Comparison of ENCODE assay signal across 7 cellular contexts in genomic region chr6:26126394-26127221, GRCh38. TPM values are rescaled to one million over a fixed set of nuclear protein-coding genes. Genes with fewer than 3 reads are reported as not detected.
DNase-seq lines count a peak whose midpoint lies in the region; ATAC-seq and TF ChIP-seq lines count a peak whose summit lies in the region.

No MANE protein-coding gene starts in this region.

- H4K20me1 ChIP-seq in HCT116 (ENCODE audit: insufficient read depth) (no peaks in the 10 kb centered on the region), SU-DHL-6 (ENCODE audit: low read depth, low read length) (no peaks in the 10 kb centered on the region)

- no peak for ATAC-seq in HCT116
- ATAC-seq in GM18861 (IDR thresholded peaks at IDR 0.05; ENCODE audit: unreplicated experiment), result no peak

- no peaks in the 10 kb centered on the region for H3K9me3 ChIP-seq in HCT116 (ENCODE audit: control insufficient read depth in 1 of 2, insufficient read depth in 1 of 2, low read depth in 1 of 2, low read length in 2 of 2)
- H3K9me3 ChIP-seq in SU-DHL-6 (ENCODE audit: insufficient read depth, low read length), result no peaks in the 10 kb centered on the region
- H3K9me3 ChIP-seq in skeletal muscle tissue (ENCODE audit: control insufficient read depth in 3 of 3, low read length in 3 of 3), result no peaks in the 10 kb centered on the region

- H3K27me3 ChIP-seq in HCT116 (ENCODE audit: insufficient read depth, low read length) (no peaks in the 10 kb centered on the region), SU-DHL-6 (ENCODE audit: low read length) (no peaks in the 10 kb centered on the region), skeletal muscle tissue (ENCODE audit: control insufficient read depth in 3 of 3, insufficient read depth in 3 of 3, low read length in 3 of 3) (no peaks in the 10 kb centered on the region)

- no peak for DNase-seq in HCT116 (ENCODE audit: low read depth, low spot score)
- no peak for DNase-seq in foreskin fibroblast
- DNase-seq in NCI-H2107 (lab: John Stamatoyannopoulos, UW), result no peak
- DNase-seq in cerebellum (ENCODE audit: low spot score), result no peak

- intact Hi-C loops in HCT116 (cut with micrococcal nuclease), result no loop called here

- TF ChIP-seq POLR2A in HCT116 (IDR thresholded peaks at IDR 0.05; ENCODE audit: borderline replicate concordance, extremely low read depth, insufficient read depth, insufficient read length), result no peak

- peaks cover 40% of the 10 kb centered on the region for H3F3A ChIP-seq in SU-DHL-6 (ENCODE audit: insufficient read depth)

- H3K9me2 ChIP-seq in HCT116 (ENCODE audit: insufficient read depth) (no peaks in the 10 kb centered on the region), SU-DHL-6 (replicated peaks; ENCODE audit: insufficient read depth, low read length) (no peaks in the 10 kb centered on the region)

- no peak for TF ChIP-seq CTCF in HCT116 (IDR thresholded peaks at IDR 0.05 in 2 of 3, conservative IDR thresholded peaks at IDR 0.05 in 1 of 3; ENCODE audit: borderline replicate concordance in 1 of 3, insufficient read depth in 1 of 3, low read depth in 2 of 3, low read length in 2 of 3)
- TF ChIP-seq CTCF in SU-DHL-6 (IDR thresholded peaks at IDR 0.05; ENCODE audit: insufficient read depth, low read length, poor library complexity, severe bottlenecking), result no peak
- no peak for TF ChIP-seq CTCF in foreskin fibroblast (IDR thresholded peaks at IDR 0.05; ENCODE audit: low read depth, low read length)

- H3K27ac ChIP-seq in HCT116 (ENCODE audit: low read depth, low read length) (peak overlapping the region; percentile 99), SU-DHL-6 (ENCODE audit: low read depth, low read length) (peak overlapping the region; percentile 94), skeletal muscle tissue (ENCODE audit: low read depth, low read length) (peak overlapping the region; percentile 98)

- TF ChIP-seq RAD21 in HCT116 (IDR thresholded peaks at IDR 0.05; ENCODE audit: low read depth), result no peak

- H3K36me3 ChIP-seq in HCT116 (ENCODE audit: control insufficient read depth in 1 of 2, insufficient read depth in 2 of 2, low read length in 2 of 2) (no peaks in the 10 kb centered on the region; a peak in 1 of 4 replicates), SU-DHL-6 (ENCODE audit: low read length) (no peaks in the 10 kb centered on the region), skeletal muscle tissue (ENCODE audit: control insufficient read depth in 3 of 3, insufficient read depth in 3 of 3, low read length in 3 of 3) (peaks cover 2 to 18% (median 13%) of the 10 kb centered on the region in 3 donors)

- POLR2A ChIA-PET in HCT116 (lab: Charles Lee), result interaction anchor here (0.5 to 7.0 kb wide), 14 partner anchors 8 to 106 kb away, joined by 3 to 571 read pairs (median 47); a partner anchor contains a TSS

- RAD21 ChIA-PET in HCT116 (lab: Charles Lee; ENCODE audit: low non-redundant PET in 1 of 2, low total read pairs in 2 of 2, uncharacterized antibody in 2 of 2, unreplicated experiment in 2 of 2), result interaction anchor here in 1 of 2 experiments (0.6 kb wide), 1 partner anchor 30 kb away, joined by 3 read pairs; no protein-coding TSS in a partner anchor

- H2AFZ ChIP-seq in HCT116 (ENCODE audit: low read depth, low read length, poor library complexity, severe bottlenecking) (no peak overlapping the region), SU-DHL-6 (ENCODE audit: low read depth, low read length, severe bottlenecking) (no peak overlapping the region)

- H3K79me2 ChIP-seq in HCT116 (ENCODE audit: insufficient read depth, low read length) (peaks cover 23% of the 10 kb centered on the region), SU-DHL-6 (ENCODE audit: insufficient read depth, low read length) (no peaks in the 10 kb centered on the region)

- CTCF ChIA-PET in HCT116 (lab: Charles Lee), result no interaction called here

- peaks cover 16 to 51% of the 10 kb centered on the region in 2 experiments for H3K4me1 ChIP-seq in HCT116 (ENCODE audit: control insufficient read depth in 1 of 2, insufficient read depth in 2 of 2, low read length in 2 of 2)
- peaks cover 7 to 36% (median 14%) of the 10 kb centered on the region in 3 donors for H3K4me1 ChIP-seq in skeletal muscle tissue (ENCODE audit: control insufficient read depth in 3 of 3, insufficient read depth in 3 of 3, low read length in 3 of 3)

- H3K4me2 ChIP-seq in HCT116 (ENCODE audit: low read length) (peak overlapping the region; percentile 82), SU-DHL-6 (ENCODE audit: low read depth, low read length, poor library complexity, severe bottlenecking) (peak overlapping the region; percentile 72)

- no TSS peak for BruUV-seq in HCT116 (replicated peaks; lab: Mats Ljungman, UMichigan)

- H3K9ac ChIP-seq in HCT116 (ENCODE audit: low read length), result peak overlapping the region; percentile 94
- peak overlapping the region; percentile 66 for H3K9ac ChIP-seq in SU-DHL-6 (ENCODE audit: low read length)
- peak overlapping the region; percentile 89 to 95 (median 91) for H3K9ac ChIP-seq in skeletal muscle tissue (ENCODE audit: low read depth in 1 of 3, low read length in 3 of 3)

- peak overlapping the region; percentile 70 to 91 for H3K4me3 ChIP-seq in HCT116 (replicated peaks in 1 of 2; ENCODE audit: low read depth in 1 of 2, low read length in 2 of 2)
- H3K4me3 ChIP-seq in SU-DHL-6 (ENCODE audit: insufficient read depth, low read length, poor library complexity, severe bottlenecking), result peak overlapping the region; percentile 59
- peak overlapping the region; percentile 91 to 97 for H3K4me3 ChIP-seq in foreskin fibroblast (ENCODE audit: low read depth in 1 of 2, low read length in 2 of 2)
- peak overlapping the region; percentile 94 to 97 (median 95) for H3K4me3 ChIP-seq in skeletal muscle tissue (ENCODE audit: low read length in 3 of 3)

TF ChIP-seq in HCT116, 20 proteins besides CTCF, POLR2A, EP300 and RAD21:
- TF ChIP-seq SRF (IDR thresholded peaks at IDR 0.05; ENCODE audit: low read depth) (no peak), REST (IDR thresholded peaks at IDR 0.05; ENCODE audit: low read depth) (no peak)
TF ChIP-seq in HCT116: peak in this region for 0.

RNA-seq across cellular contexts. Expression of gene HFE, which starts 39.4 kb away (rescaled TPM):
- total RNA-seq in HCT116 (2021; ENCODE audit: unreplicated experiment) (9.8 TPM), skeletal muscle tissue (4.7 TPM), cerebellum (1.5 TPM)
- polyA plus RNA-seq in HCT116 (2012), result 12.0 and 13.4 TPM in 2 replicates
